In genomic region chr17:62965649-62966425, GRCh38 we compare ENCODE assay signal across 8 cellular contexts. TPM values are rescaled to one million over a fixed set of nuclear protein-coding genes. Genes with fewer than 3 reads are reported as not detected.
DNase-seq lines count a peak whose midpoint lies in the region; ATAC-seq and TF ChIP-seq lines count a peak whose summit lies in the region.

Gene TANC2 (plus strand): TSS chr17:62966235. CDS start chr17:63009560, 43,325 bp downstream.

- H3K36me3 Mint-ChIP-seq in natural killer cell treated with Interleukin-12 subunit alpha and Interleukin-12 subunit beta and Interleukin-15 and Interleukin-18, amount 100 ng/mL, for 72 hours, result no peaks in the 10 kb centered on the region
- no peaks in the 10 kb centered on the region for H3K36me3 Mint-ChIP-seq in stimulated activated memory B cell treated with anti-CD40 and anti-IgM and Interleukin-4, amounts not matched to agents 10 μg/mL and 1 μg/mL and 100 μg/mL, for 72 hours

- peak within 1 kb of the TSS; percentile 80 to 86 for H3K27ac Mint-ChIP-seq in natural killer cell treated with Interleukin-12 subunit alpha and Interleukin-12 subunit beta and Interleukin-15 and Interleukin-18, amount 100 ng/mL, for 72 hours
- peak within 1 kb of the TSS; percentile 79 for H3K27ac Mint-ChIP-seq in stimulated activated memory B cell treated with anti-CD40 and anti-IgM and Interleukin-4, amounts not matched to agents 10 μg/mL and 1 μg/mL and 100 μg/mL, for 72 hours

- H3K9me3 ChIP-seq in BLaER1, result no peaks in the 10 kb centered on the region
- no peaks in the 10 kb centered on the region for H3K9me3 ChIP-seq in KOPT-K1 (ENCODE audit: insufficient read depth, low read length, poor library complexity, severe bottlenecking)

- no peaks in the 10 kb centered on the region for H3K36me3 ChIP-seq in BLaER1
- H3K36me3 ChIP-seq in KOPT-K1 (ENCODE audit: insufficient read depth, low read length), result no peaks in the 10 kb centered on the region

- H3K9me3 Mint-ChIP-seq in natural killer cell treated with Interleukin-12 subunit alpha and Interleukin-12 subunit beta and Interleukin-15 and Interleukin-18, amount 100 ng/mL, for 72 hours, result no peaks in the 10 kb centered on the region
- no peaks in the 10 kb centered on the region for H3K9me3 Mint-ChIP-seq in stimulated activated memory B cell treated with anti-CD40 and anti-IgM and Interleukin-4, amounts not matched to agents 10 μg/mL and 1 μg/mL and 100 μg/mL, for 72 hours

- peak; percentile 64 for ATAC-seq in GM21360 (IDR thresholded peaks at IDR 0.05; ENCODE audit: unreplicated experiment)
- ATAC-seq in natural killer cell treated with Interleukin-12 subunit alpha and Interleukin-12 subunit beta and Interleukin-15 and Interleukin-18, amount 100 ng/mL, for 72 hours, result peak; percentile 89 to 91
- peak; percentile 90 for ATAC-seq in stimulated activated memory B cell treated with anti-CD40 and anti-IgM and Interleukin-4, amounts not matched to agents 10 μg/mL and 1 μg/mL and 100 μg/mL, for 72 hours

- H3K27ac ChIP-seq in BLaER1 (peak within 1 kb of the TSS; percentile 75), KOPT-K1 (ENCODE audit: low read depth, low read length, poor library complexity, severe bottlenecking) (peak within 1 kb of the TSS; percentile 51)

- H3K4me2 ChIP-seq in BLaER1, result peak within 1 kb of the TSS; percentile 82

- peak; percentile 43 for DNase-seq in SHP77 treated with DMSO at 0.1 percent for 48 hours (lab: John Stamatoyannopoulos, UW)
- DNase-seq in activated gamma-delta T cell treated with Interleukin-2 at 50 U/mL for 16 hours, result peak; percentile 79
- DNase-seq in fibroblast of villous mesenchyme (ENCODE audit: low read depth), result peak; percentile 79
- DNase-seq in natural killer cell treated with Interleukin-12 subunit alpha and Interleukin-12 subunit beta and Interleukin-15 and Interleukin-18, amount 100 ng/mL, for 72 hours (ENCODE audit: low spot score), result peak; percentile 79

- H3K4me1 Mint-ChIP-seq in natural killer cell treated with Interleukin-12 subunit alpha and Interleukin-12 subunit beta and Interleukin-15 and Interleukin-18, amount 100 ng/mL, for 72 hours (ENCODE audit: low read depth in 2 of 2), result peaks cover 24 to 34% of the 10 kb centered on the region in 2 donors
- H3K4me1 Mint-ChIP-seq in stimulated activated memory B cell treated with anti-CD40 and anti-IgM and Interleukin-4, amounts not matched to agents 10 μg/mL and 1 μg/mL and 100 μg/mL, for 72 hours, result peaks cover 28% of the 10 kb centered on the region

- TF ChIP-seq CTCF in fibroblast of villous mesenchyme (IDR thresholded peaks at IDR 0.05; ENCODE audit: insufficient read depth, low read depth, low read length), result no peak

- peaks cover 12 to 23% of the 10 kb centered on the region in 2 donors for H3K27me3 Mint-ChIP-seq in natural killer cell treated with Interleukin-12 subunit alpha and Interleukin-12 subunit beta and Interleukin-15 and Interleukin-18, amount 100 ng/mL, for 72 hours
- H3K27me3 Mint-ChIP-seq in stimulated activated memory B cell treated with anti-CD40 and anti-IgM and Interleukin-4, amounts not matched to agents 10 μg/mL and 1 μg/mL and 100 μg/mL, for 72 hours, result peaks cover 12% of the 10 kb centered on the region

- no peaks in the 10 kb centered on the region for H3K27me3 ChIP-seq in BLaER1

- H3K9ac ChIP-seq in BLaER1, result peak within 1 kb of the TSS; percentile 87

- H3K4me3 Mint-ChIP-seq in natural killer cell treated with Interleukin-12 subunit alpha and Interleukin-12 subunit beta and Interleukin-15 and Interleukin-18, amount 100 ng/mL, for 72 hours, result peak within 1 kb of the TSS; percentile 90
- H3K4me3 Mint-ChIP-seq in stimulated activated memory B cell treated with anti-CD40 and anti-IgM and Interleukin-4, amounts not matched to agents 10 μg/mL and 1 μg/mL and 100 μg/mL, for 72 hours, result peak within 1 kb of the TSS; percentile 85

- peaks cover 26% of the 10 kb centered on the region for H3K4me1 ChIP-seq in BLaER1

- H3K4me3 ChIP-seq in BLaER1 (peak within 1 kb of the TSS; percentile 95), fibroblast of villous mesenchyme (ENCODE audit: low read depth, low read length) (peak within 1 kb of the TSS; percentile 68)

- peaks cover 15% of the 10 kb centered on the region; the same call in 1 of the 2 replicates for H4K20me1 ChIP-seq in BLaER1

RNA-seq across cellular contexts. Expression of gene TANC2, which starts in this region (rescaled TPM):
- total RNA-seq in fibroblast of villous mesenchyme, result 35.1 and 40.2 TPM in 2 replicates
- total RNA-seq in natural killer cell treated with Interleukin-12 subunit alpha and Interleukin-12 subunit beta and Interleukin-15 and Interleukin-18, amount 100 ng/mL, for 72 hours, result 10 to 100 TPM in 1 of 2 donors, 1 to 10 TPM in 1; 8.8 to 17.4 TPM

Comparison
In these comparisons a context has a peak if more than half of its experiments do, and no peak if none do; other contexts are left out.
1. Peak in every context shown above with its lines: DNase-seq, ATAC-seq, H3K4me3 ChIP-seq and H3K27ac ChIP-seq.